Comparison of ENCODE assay signal across 8 cellular contexts in the genomic region with DNA sequence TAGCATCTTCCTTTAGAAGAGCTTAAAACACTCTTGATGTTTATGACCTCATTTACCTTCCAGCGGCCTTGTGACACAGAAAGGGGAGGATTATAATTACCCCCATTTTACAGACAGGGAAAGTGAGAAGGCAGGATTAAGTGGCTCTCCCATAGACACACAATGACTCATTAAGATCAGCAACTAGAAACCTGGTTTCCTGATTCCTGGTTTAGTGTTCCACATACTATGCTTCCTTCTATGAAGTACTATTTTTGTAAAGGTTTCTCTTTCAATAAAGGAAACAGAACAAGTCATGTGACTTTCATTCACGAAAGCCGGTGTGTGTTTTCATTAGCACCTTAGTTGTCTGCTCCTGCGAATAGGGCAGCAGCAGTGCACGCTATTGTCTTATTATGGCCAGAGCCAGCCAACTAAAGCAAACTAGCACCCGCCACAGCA. TPM values are rescaled to one million over a fixed set of nuclear protein-coding genes. Genes with fewer than 3 reads are reported as not detected.
DNase-seq lines count a peak whose midpoint lies in the region; ATAC-seq and TF ChIP-seq lines count a peak whose summit lies in the region.

No MANE protein-coding gene starts in this region.

- H3K4me3 Mint-ChIP-seq in neural crest cell: peak overlapping the region; percentile 29

- intact Hi-C loops in spleen (cut with DNase I; ENCODE audit: low total_unique reads): no loop called here

- peaks cover 3% of the 10 kb centered on the region for H3K9me3 Mint-ChIP-seq in neural crest cell

- WGBS in spleen, 5 donors: 40 to 55% (median 46%) methylated on average over 6 of the region's 6 CpGs

- no peaks in the 10 kb centered on the region for H3K27me3 ChIP-seq in spleen (replicated peaks in 1 of 7)

- H3K4me3 ChIP-seq in spleen: peak overlapping the region in 3 of 8 donors; percentile 9 to 91 (median 84)

- H3K4me1 Mint-ChIP-seq in neural crest cell: peaks cover 45% of the 10 kb centered on the region

- H3K27ac ChIP-seq in spleen: peak overlapping the region in 2 of 8 donors; percentile 30 to 54

- ATAC-seq in GM18870 (IDR thresholded peaks at IDR 0.05; ENCODE audit: unreplicated experiment) (peak; percentile 62), HG02588 (IDR thresholded peaks at IDR 0.05; ENCODE audit: unreplicated experiment) (no peak), GM18858 (IDR thresholded peaks at IDR 0.05; ENCODE audit: unreplicated experiment) (no peak)

- H3K36me3 ChIP-seq in spleen: peaks cover 0 to 42% (median 16%) of the 10 kb centered on the region in 6 donors

- peak; percentile 5 for DNase-seq in NCI-H2196 treated with DMSO at 0.1 percent for 48 hours (lab: John Stamatoyannopoulos, UW; ENCODE audit: unreplicated experiment)
- peak; percentile 25 to 38 for DNase-seq in T47D (ENCODE audit: low read depth in 1 of 2, low spot score in 1 of 2)
- DNase-seq in neural crest cell (ENCODE audit: low read depth, low spot score): no peak
- DNase-seq in spleen: no peak
- DNase-seq in 8988T: no peak

- H3K27ac Mint-ChIP-seq in neural crest cell (ENCODE audit: unreplicated experiment): no peak overlapping the region

- H3K4me1 ChIP-seq in spleen: peaks cover 10 to 66% (median 41%) of the 10 kb centered on the region in 6 donors

- H3K36me3 Mint-ChIP-seq in neural crest cell (ENCODE audit: low read depth): peaks cover 15% of the 10 kb centered on the region

- TF ChIP-seq CTCF in neural crest cell (conservative IDR thresholded peaks at IDR 0.05) (no peak), spleen (IDR thresholded peaks at IDR 0.05 in 8 of 11, conservative IDR thresholded peaks at IDR 0.05 in 3 of 11) (no peak)

- in situ Hi-C loops in T47D (cut with HindIII; ENCODE audit: low pct_unique_long_range_greater_than_20kb, low sequenced_read_pairs): no loop called here

- H3K27me3 Mint-ChIP-seq in neural crest cell (ENCODE audit: low read depth): no peaks in the 10 kb centered on the region

- no peaks in the 10 kb centered on the region for H3K9me3 ChIP-seq in spleen

- no peak for TF ChIP-seq POLR2A in spleen (IDR thresholded peaks at IDR 0.05)

RNA-seq across cellular contexts. Expression of gene IRS2, which starts 8.3 kb away (rescaled TPM):
- total RNA-seq in neural crest cell: 6.8 and 7.0 TPM in 2 replicates
- 10 to 100 TPM in 6 of 7 donors, 1 to 10 TPM in 1; 8.2 to 31.3 (median 17.5) TPM for total RNA-seq in spleen
- 1 to 10 TPM; 1.4 to 2.5 (median 2.0) TPM for polyA plus RNA-seq in spleen

Comparison
In these comparisons a context has a peak if more than half of its experiments do, and no peak if none do; other contexts are left out.
1. DNase-seq: peak in NCI-H2196 treated with DMSO at 0.1 percent for 48 hours (single experiment) and T47D (2 of 2); none in neural crest cell (single experiment), spleen (single experiment) and 8988T (single experiment).